Comparison of ENCODE assay signal across 8 cellular contexts in genomic region chr6:42781546-42781810, GRCh38. TPM values are rescaled to one million over a fixed set of nuclear protein-coding genes. Genes with fewer than 3 reads are reported as not detected.
DNase-seq lines count a peak whose midpoint lies in the region; ATAC-seq and TF ChIP-seq lines count a peak whose summit lies in the region.

No MANE protein-coding gene starts in this region.

- no peak for TF ChIP-seq POLR2A in uterus (IDR thresholded peaks at IDR 0.05)

- DNase-seq in stimulated activated naive CD8-positive, alpha-beta T cell treated with anti-CD3 and anti-CD28 coated beads, Interleukin-15, Interleukin-2, amounts not matched to agents 100 U/mL and 50 U/mL, for 24 hours = no peak
- no peak for DNase-seq in activated naive CD8-positive, alpha-beta T cell treated with anti-CD3 and anti-CD28 coated beads, Interleukin-2, amount 10 ng/mL, durations not matched to agents 7 days and 5 days
- DNase-seq in uterus (no peak), H4 (ENCODE audit: low spot score) (no peak), superior temporal gyrus (ENCODE audit: extremely low spot score) (no peak)

- H3K9me3 ChIP-seq in liver (ENCODE audit: control insufficient read depth in 4 of 4, low read length in 3 of 4) (no peaks in the 10 kb centered on the region), uterus (no peaks in the 10 kb centered on the region)

- H3K4me3 ChIP-seq in liver (ENCODE audit: low read depth in 1 of 3, low read length in 3 of 3) (peak overlapping the region; percentile 35 to 97 (median 42)), uterus (peak overlapping the region; percentile 33 to 87)

- peaks cover 13% of the 10 kb centered on the region for H3K36me3 Mint-ChIP-seq in stimulated activated naive CD8-positive, alpha-beta T cell treated with anti-CD3 and anti-CD28 coated beads, Interleukin-15, Interleukin-2, amounts not matched to agents 100 ng/mL and 50 ng/mL, for 24 hours (ENCODE audit: low read depth)
- H3K36me3 Mint-ChIP-seq in activated naive CD8-positive, alpha-beta T cell treated with anti-CD3 and anti-CD28 coated beads, Interleukin-2, amount 10 ng/mL, durations not matched to agents 7 days and 5 days = peaks cover 10% of the 10 kb centered on the region

- H3K27me3 ChIP-seq in liver (ENCODE audit: control insufficient read depth in 4 of 4, insufficient read depth in 4 of 4, low read length in 3 of 4) (no peaks in the 10 kb centered on the region), uterus (no peaks in the 10 kb centered on the region)

- ATAC-seq in stimulated activated naive CD8-positive, alpha-beta T cell treated with anti-CD3 and anti-CD28 coated beads, Interleukin-15, Interleukin-2, amounts not matched to agents 100 U/mL and 50 U/mL, for 24 hours = no peak
- ATAC-seq in activated naive CD8-positive, alpha-beta T cell treated with anti-CD3 and anti-CD28 coated beads, Interleukin-2, amount 10 ng/mL, durations not matched to agents 7 days and 5 days (ENCODE audit: low read depth) = no peak
- no peak for ATAC-seq in GM21360 (IDR thresholded peaks at IDR 0.05; ENCODE audit: unreplicated experiment)

- POLR2A ChIA-PET in activated naive CD8-positive, alpha-beta T cell treated with anti-CD3 and anti-CD28 coated beads, Interleukin-2, amount 10 ng/mL, durations not matched to agents 7 days and 5 days (lab: Charles Lee) = interaction anchor here (0.6 to 22.2 kb wide), 17 partner anchors 10 to 781 kb away, joined by 3 to 450 read pairs (median 5); partner anchors contain the start of gene TBCC

- no peaks in the 10 kb centered on the region for H3K27me3 Mint-ChIP-seq in stimulated activated naive CD8-positive, alpha-beta T cell treated with anti-CD3 and anti-CD28 coated beads, Interleukin-15, Interleukin-2, amounts not matched to agents 100 ng/mL and 50 ng/mL, for 24 hours
- H3K27me3 Mint-ChIP-seq in activated naive CD8-positive, alpha-beta T cell treated with anti-CD3 and anti-CD28 coated beads, Interleukin-2, amount 10 ng/mL, durations not matched to agents 7 days and 5 days = no peaks in the 10 kb centered on the region

- peak overlapping the region; percentile 52 to 72 for H3K9ac ChIP-seq in liver (ENCODE audit: low read depth in 1 of 2, low read length in 2 of 2)

- no peaks in the 10 kb centered on the region for H3K9me3 Mint-ChIP-seq in stimulated activated naive CD8-positive, alpha-beta T cell treated with anti-CD3 and anti-CD28 coated beads, Interleukin-15, Interleukin-2, amounts not matched to agents 100 ng/mL and 50 ng/mL, for 24 hours
- no peaks in the 10 kb centered on the region for H3K9me3 Mint-ChIP-seq in activated naive CD8-positive, alpha-beta T cell treated with anti-CD3 and anti-CD28 coated beads, Interleukin-2, amount 10 ng/mL, durations not matched to agents 7 days and 5 days

- peak overlapping the region; percentile 85 for H3K4me3 Mint-ChIP-seq in stimulated activated naive CD8-positive, alpha-beta T cell treated with anti-CD3 and anti-CD28 coated beads, Interleukin-15, Interleukin-2, amounts not matched to agents 100 ng/mL and 50 ng/mL, for 24 hours
- H3K4me3 Mint-ChIP-seq in activated naive CD8-positive, alpha-beta T cell treated with anti-CD3 and anti-CD28 coated beads, Interleukin-2, amount 10 ng/mL, durations not matched to agents 7 days and 5 days = peak overlapping the region; percentile 91

- TF ChIP-seq CTCF in liver (IDR thresholded peaks at IDR 0.05; ENCODE audit: low read depth, low read length, missing input control) = no peak
- no peak for TF ChIP-seq CTCF in uterus (IDR thresholded peaks at IDR 0.05)

- H3K4me1 Mint-ChIP-seq in stimulated activated naive CD8-positive, alpha-beta T cell treated with anti-CD3 and anti-CD28 coated beads, Interleukin-15, Interleukin-2, amounts not matched to agents 100 ng/mL and 50 ng/mL, for 24 hours (ENCODE audit: low read depth) = peaks cover 42% of the 10 kb centered on the region
- H3K4me1 Mint-ChIP-seq in activated naive CD8-positive, alpha-beta T cell treated with anti-CD3 and anti-CD28 coated beads, Interleukin-2, amount 10 ng/mL, durations not matched to agents 7 days and 5 days = peaks cover 45% of the 10 kb centered on the region

- WGBS in liver = 0% methylated on average over 4 of the region's 4 CpGs

- no peak for TF ChIP-seq RAD21 in liver (IDR thresholded peaks at IDR 0.05)

- peak overlapping the region; percentile 93 for H3K27ac Mint-ChIP-seq in stimulated activated naive CD8-positive, alpha-beta T cell treated with anti-CD3 and anti-CD28 coated beads, Interleukin-15, Interleukin-2, amounts not matched to agents 100 ng/mL and 50 ng/mL, for 24 hours
- H3K27ac Mint-ChIP-seq in activated naive CD8-positive, alpha-beta T cell treated with anti-CD3 and anti-CD28 coated beads, Interleukin-2, amount 10 ng/mL, durations not matched to agents 7 days and 5 days = peak overlapping the region; percentile 99

- H3K36me3 ChIP-seq in liver (ENCODE audit: control insufficient read depth in 4 of 4, insufficient read depth in 3 of 4, low read depth in 1 of 4, low read length in 3 of 4) (no peaks in the 10 kb centered on the region), uterus (no peaks in the 10 kb centered on the region)

- H3K27ac ChIP-seq in liver (ENCODE audit: low read depth in 1 of 2, low read length in 2 of 2) (peak overlapping the region; percentile 99 to 100), uterus (peak overlapping the region; percentile 99 to 100)

- H3K4me1 ChIP-seq in liver (ENCODE audit: control insufficient read depth in 4 of 4, insufficient read depth in 4 of 4, low read length in 3 of 4) (peaks cover 1 to 32% (median 6%) of the 10 kb centered on the region in 4 donors), uterus (no peaks in the 10 kb centered on the region)

- intact Hi-C loops in uterus (cut with DNase I; ENCODE audit: low total_unique reads) = loop anchor here (5.0 kb wide), 1 partner anchor 34 kb away; the partner anchor contains the start of gene TBCC

TF ChIP-seq in liver, 16 proteins besides CTCF, POLR2A, EP300 and RAD21:
- no peak for TF ChIP-seq RXRA (IDR thresholded peaks at IDR 0.05)
- TF ChIP-seq, protein P1, sequence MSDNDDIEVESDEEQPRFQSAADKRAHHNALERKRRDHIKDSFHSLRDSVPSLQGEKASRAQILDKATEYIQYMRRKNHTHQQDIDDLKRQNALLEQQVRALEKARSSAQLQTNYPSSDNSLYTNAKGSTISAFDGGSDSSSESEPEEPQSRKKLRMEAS (IDR thresholded peaks at IDR 0.05) = no peak
- no peak for TF ChIP-seq SP1 (IDR thresholded peaks at IDR 0.05)
- TF ChIP-seq, protein P2, sequence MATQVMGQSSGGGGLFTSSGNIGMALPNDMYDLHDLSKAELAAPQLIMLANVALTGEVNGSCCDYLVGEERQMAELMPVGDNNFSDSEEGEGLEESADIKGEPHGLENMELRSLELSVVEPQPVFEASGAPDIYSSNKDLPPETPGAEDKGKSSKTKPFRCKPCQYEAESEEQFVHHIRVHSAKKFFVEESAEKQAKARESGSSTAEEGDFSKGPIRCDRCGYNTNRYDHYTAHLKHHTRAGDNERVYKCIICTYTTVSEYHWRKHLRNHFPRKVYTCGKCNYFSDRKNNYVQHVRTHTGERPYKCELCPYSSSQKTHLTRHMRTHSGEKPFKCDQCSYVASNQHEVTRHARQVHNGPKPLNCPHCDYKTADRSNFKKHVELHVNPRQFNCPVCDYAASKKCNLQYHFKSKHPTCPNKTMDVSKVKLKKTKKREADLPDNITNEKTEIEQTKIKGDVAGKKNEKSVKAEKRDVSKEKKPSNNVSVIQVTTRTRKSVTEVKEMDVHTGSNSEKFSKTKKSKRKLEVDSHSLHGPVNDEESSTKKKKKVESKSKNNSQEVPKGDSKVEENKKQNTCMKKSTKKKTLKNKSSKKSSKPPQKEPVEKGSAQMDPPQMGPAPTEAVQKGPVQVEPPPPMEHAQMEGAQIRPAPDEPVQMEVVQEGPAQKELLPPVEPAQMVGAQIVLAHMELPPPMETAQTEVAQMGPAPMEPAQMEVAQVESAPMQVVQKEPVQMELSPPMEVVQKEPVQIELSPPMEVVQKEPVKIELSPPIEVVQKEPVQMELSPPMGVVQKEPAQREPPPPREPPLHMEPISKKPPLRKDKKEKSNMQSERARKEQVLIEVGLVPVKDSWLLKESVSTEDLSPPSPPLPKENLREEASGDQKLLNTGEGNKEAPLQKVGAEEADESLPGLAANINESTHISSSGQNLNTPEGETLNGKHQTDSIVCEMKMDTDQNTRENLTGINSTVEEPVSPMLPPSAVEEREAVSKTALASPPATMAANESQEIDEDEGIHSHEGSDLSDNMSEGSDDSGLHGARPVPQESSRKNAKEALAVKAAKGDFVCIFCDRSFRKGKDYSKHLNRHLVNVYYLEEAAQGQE (IDR thresholded peaks at IDR 0.05) = no peak
- no peak for TF ChIP-seq TAF1 (conservative IDR thresholded peaks at IDR 0.05)
- no peak for TF ChIP-seq FOXA2 (IDR thresholded peaks at IDR 0.05)
- no peak for TF ChIP-seq GABPA (IDR thresholded peaks at IDR 0.05 in 1 of 2, conservative IDR thresholded peaks at IDR 0.05 in 1 of 2)
- TF ChIP-seq FOXA1 (IDR thresholded peaks at IDR 0.05) = no peak
- TF ChIP-seq HNF4A (conservative IDR thresholded peaks at IDR 0.05) = no peak

RNA-seq across cellular contexts. Expression of gene BICRAL, which starts 0.4 kb away (rescaled TPM):
- total RNA-seq in activated naive CD8-positive, alpha-beta T cell treated with anti-CD3 and anti-CD28 coated beads, Interleukin-2, amount 10 ng/mL, durations not matched to agents 7 days and 5 days = 10 to 100 TPM; 28.3 to 29.6 TPM
- total RNA-seq in liver (1 to 10 TPM; 5.5 to 6.8 TPM), uterus (10 to 100 TPM in 3 of 4 donors, 1 to 10 TPM in 1; 7.4 to 35.3 (median 18.2) TPM)
- polyA plus RNA-seq in liver = 1 to 10 TPM; 1.7 to 2.3 TPM
- 2.3 and 3.4 TPM in 2 replicates for total RNA-seq in H4 (2014; rRNA removed; shearing (Covaris generic))

RNA-seq across cellular contexts. Expression of gene TBCC, which starts 35.6 kb away (rescaled TPM):
- 10 to 100 TPM; 48.6 to 50.4 TPM for total RNA-seq in activated naive CD8-positive, alpha-beta T cell treated with anti-CD3 and anti-CD28 coated beads, Interleukin-2, amount 10 ng/mL, durations not matched to agents 7 days and 5 days
- 10 to 100 TPM; 12.4 to 13.5 TPM for total RNA-seq in liver
- polyA plus RNA-seq in liver = 10 to 100 TPM in 1 of 2 donors, 1 to 10 TPM in 1; 6.9 to 10.9 TPM
- 10 to 100 TPM in 3 of 4 donors, 1 to 10 TPM in 1; 7.9 to 48.7 (median 14.6) TPM for total RNA-seq in uterus
- 49.7 and 66.4 TPM in 2 replicates for total RNA-seq in H4 (2014; rRNA removed; shearing (Covaris generic))

RNA-seq across cellular contexts. Expression of gene PRPH2, which starts 59.1 kb away (rescaled TPM):
- under 1 TPM; 0.08 to 0.09 TPM for total RNA-seq in activated naive CD8-positive, alpha-beta T cell treated with anti-CD3 and anti-CD28 coated beads, Interleukin-2, amount 10 ng/mL, durations not matched to agents 7 days and 5 days
- total RNA-seq in liver (under 1 TPM; 0.08 to 0.33 TPM), uterus (1 to 10 TPM in 3 of 4 donors, not detected in 1; 2.0 to 7.0 (median 5.8) TPM)
- polyA plus RNA-seq in liver = under 1 TPM; 0.06 to 0.17 TPM
- not detected in 2 replicates for total RNA-seq in H4 (2014; rRNA removed; shearing (Covaris generic))
